17 cellular contexts compared by ENCODE assay signal in the genomic region with DNA sequence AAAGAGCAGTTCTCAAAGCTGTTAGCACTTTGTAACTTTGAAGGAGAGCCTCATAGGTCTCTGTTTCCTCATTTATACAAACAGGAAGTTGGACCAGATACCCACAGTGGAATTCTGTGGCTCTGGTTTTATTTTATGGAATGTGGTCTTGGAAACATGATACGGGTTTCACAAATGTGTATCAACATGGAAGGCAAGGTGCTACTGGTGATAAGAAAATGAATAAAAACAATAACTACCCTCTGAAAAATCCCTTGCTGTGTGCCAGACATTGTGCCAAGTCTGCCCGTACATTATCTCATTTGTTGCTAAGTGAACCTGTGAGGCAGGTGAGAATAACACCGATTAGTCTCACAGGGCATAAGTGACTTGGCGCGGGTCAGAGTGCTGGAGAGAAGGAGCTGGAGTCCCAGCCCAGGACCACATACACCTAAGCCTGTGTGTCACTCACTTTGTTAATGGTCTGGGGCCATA. TPM values are rescaled to one million over a fixed set of nuclear protein-coding genes. Genes with fewer than 3 reads are reported as not detected.
DNase-seq lines count a peak whose midpoint lies in the region; ATAC-seq and TF ChIP-seq lines count a peak whose summit lies in the region.
"Had no signal": no experiment of that assay in that cellular context is flagged by ENCODE, and none has a peak within 500 bp of the region (broad histone marks: within the 10 kb centered on the region; RNA-seq: fewer than 3 reads in every experiment).

No MANE protein-coding gene starts in this region.

- no peak for TF ChIP-seq CTCF in chondrocyte (IDR thresholded peaks at IDR 0.05)

- DNase-seq in DMS79 treated with DMSO at 0.1 percent for 48 hours (lab: John Stamatoyannopoulos, UW) (peak; percentile 94), NCI-H2029 treated with DMSO at 0.1 percent for 48 hours (lab: John Stamatoyannopoulos, UW) (peak; percentile 44), chondrocyte (ENCODE audit: low spot score) (no peak), myocyte (ENCODE audit: low read depth) (peak; percentile 50), nucleus accumbens (lab: John Stamatoyannopoulos, UW) (no peak)
- DNase-seq: activated CD8-positive, alpha-beta memory T cell treated with anti-CD3 and anti-CD28 coated beads for 24 hours; activated naive CD4-positive, alpha-beta T cell treated with anti-CD3 and anti-CD28 coated beads for 36 hours; heart left ventricle; lower lobe of right lung; NCI-H1436 treated with DMSO at 0.1 percent for 48 hours; posterior cingulate gyrus; stimulated activated CD4-positive, alpha-beta T cell treated with anti-CD3 and anti-CD28 coated beads, Interleukin-1b, Interleukin-23, amount 100 ng/mL, for 48 hours had no signal

- H3K36me3 Mint-ChIP-seq in chondrocyte (ENCODE audit: low read depth), result peaks cover 11% of the 10 kb centered on the region
- H3K36me3 Mint-ChIP-seq: stimulated activated effector memory CD8-positive, alpha-beta T cell treated with anti-CD3 and anti-CD28 coated beads, Interleukin-12 subunit alpha, Interleukin-12 subunit beta, amount 100 ng/mL, for 72 hours had no signal

- no peaks in the 10 kb centered on the region for H3K9me3 Mint-ChIP-seq in chondrocyte (ENCODE audit: low read depth)
- H3K9me3 Mint-ChIP-seq: activated naive CD4-positive, alpha-beta T cell treated with anti-CD3 and anti-CD28 coated beads for 36 hours; stimulated activated effector memory CD8-positive, alpha-beta T cell treated with anti-CD3 and anti-CD28 coated beads, Interleukin-12 subunit alpha, Interleukin-12 subunit beta, amount 100 ng/mL, for 72 hours had no signal

- H3K27ac Mint-ChIP-seq in chondrocyte (ENCODE audit: unreplicated experiment), result peak overlapping the region; percentile 65
- H3K27ac Mint-ChIP-seq: activated naive CD4-positive, alpha-beta T cell treated with anti-CD3 and anti-CD28 coated beads for 36 hours; stimulated activated effector memory CD8-positive, alpha-beta T cell treated with anti-CD3 and anti-CD28 coated beads, Interleukin-12 subunit alpha, Interleukin-12 subunit beta, amount 100 ng/mL, for 72 hours had no signal

- H3K4me3 Mint-ChIP-seq in chondrocyte (ENCODE audit: unreplicated experiment), result no peak overlapping the region
- H3K4me3 Mint-ChIP-seq: activated naive CD4-positive, alpha-beta T cell treated with anti-CD3 and anti-CD28 coated beads for 36 hours; stimulated activated effector memory CD8-positive, alpha-beta T cell treated with anti-CD3 and anti-CD28 coated beads, Interleukin-12 subunit alpha, Interleukin-12 subunit beta, amount 100 ng/mL, for 72 hours had no signal

- no peaks in the 10 kb centered on the region for H3K27me3 Mint-ChIP-seq in chondrocyte (ENCODE audit: low read depth)

- ATAC-seq in GM21447 (IDR thresholded peaks at IDR 0.05; ENCODE audit: unreplicated experiment) (no peak), HG02981 (IDR thresholded peaks at IDR 0.05; ENCODE audit: unreplicated experiment) (no peak)
- ATAC-seq in activated CD4-positive, CD25-positive, alpha-beta regulatory T cell treated with anti-CD3 and anti-CD28 coated beads, Interleukin-2, amount 50 U/mL, for 24 hours, result no peak
- ATAC-seq: heart left ventricle; lower lobe of right lung; stimulated activated effector memory CD8-positive, alpha-beta T cell treated with anti-CD3 and anti-CD28 coated beads, Interleukin-12 subunit alpha, Interleukin-12 subunit beta, amount 100 ng/mL, for 72 hours had no signal

- peaks cover 80% of the 10 kb centered on the region for H3K4me1 Mint-ChIP-seq in chondrocyte (ENCODE audit: low read depth)
- H3K4me1 Mint-ChIP-seq: stimulated activated effector memory CD8-positive, alpha-beta T cell treated with anti-CD3 and anti-CD28 coated beads, Interleukin-12 subunit alpha, Interleukin-12 subunit beta, amount 100 ng/mL, for 72 hours had no signal

RNA-seq across cellular contexts. Expression of gene RNF113B, which starts 45.0 kb away (rescaled TPM):
- total RNA-seq in chondrocyte (not detected in 3 replicates), myocyte (not detected in 2 replicates)
- 0.08 TPM for polyA plus RNA-seq in myocyte (2012)
- total RNA-seq: activated naive CD4-positive, alpha-beta T cell treated with anti-CD3 and anti-CD28 coated beads for 36 hours; heart left ventricle; lower lobe of right lung; T-helper 2 cell treated with Interferon-gamma antibody and Interleukin-4, amounts not matched to agents 100 ng/mL and 5 ng/mL, for 36 hours had no signal
- polyA plus RNA-seq: heart left ventricle had no signal

Comparison
In these comparisons a context has a peak if more than half of its experiments do, and no peak if none do; other contexts are left out.
1. DNase-seq: peak in DMS79 treated with DMSO at 0.1 percent for 48 hours (single experiment), NCI-H2029 treated with DMSO at 0.1 percent for 48 hours (single experiment) and myocyte (single experiment); none in chondrocyte (single experiment) and nucleus accumbens (0 of 56).